17 cellular contexts compared by ENCODE assay signal in genomic region chr2:107502463-107503079, GRCh38.
"Had no signal": no experiment of that assay in that cellular context is flagged by ENCODE, and none has a peak within 500 bp of the region (broad histone marks: within the 10 kb centered on the region; RNA-seq: fewer than 3 reads in every experiment).

No MANE protein-coding gene starts in this region.

- ATAC-seq: activated T-helper 17 cell treated with anti-CD3 and anti-CD28 coated beads, Interleukin-2, amount 50 U/mL, for 72 hours; effector memory CD8-positive, alpha-beta T cell; heart right ventricle; left ventricle myocardium superior; natural killer cell treated with Interleukin-12 subunit alpha and Interleukin-12 subunit beta and Interleukin-15 and Interleukin-18, amount 100 ng/mL, for 72 hours; stimulated activated naive B cell treated with anti-CD40 and anti-IgM and Interleukin-4, amounts not matched to agents 10 μg/mL and 1 μg/mL and 100 μg/mL, for 72 hours had no signal

- H3K4me3 Mint-ChIP-seq: activated T-helper 17 cell treated with anti-CD3 and anti-CD28 coated beads, Interleukin-2, amount 50 U/mL, for 72 hours; effector memory CD8-positive, alpha-beta T cell; memory B cell; natural killer cell treated with Interleukin-12 subunit alpha and Interleukin-12 subunit beta and Interleukin-15 and Interleukin-18, amount 100 ng/mL, for 72 hours; stimulated activated naive B cell treated with anti-CD40 and anti-IgM and Interleukin-4, amounts not matched to agents 10 μg/mL and 1 μg/mL and 100 μg/mL, for 72 hours had no signal

- H3K9me3 ChIP-seq: tibial artery had no signal

- H3K4me3 ChIP-seq: heart right ventricle, right atrium auricular region, tibial artery had no signal

- H3K27ac Mint-ChIP-seq: activated T-helper 17 cell treated with anti-CD3 and anti-CD28 coated beads, Interleukin-2, amount 50 U/mL, for 72 hours; effector memory CD8-positive, alpha-beta T cell; memory B cell; natural killer cell treated with Interleukin-12 subunit alpha and Interleukin-12 subunit beta and Interleukin-15 and Interleukin-18, amount 100 ng/mL, for 72 hours; stimulated activated naive B cell treated with anti-CD40 and anti-IgM and Interleukin-4, amounts not matched to agents 10 μg/mL and 1 μg/mL and 100 μg/mL, for 72 hours had no signal

- H3K4me1 ChIP-seq: heart right ventricle, right atrium auricular region, tibial artery had no signal

- H3K36me3 ChIP-seq: heart right ventricle, right atrium auricular region, tibial artery had no signal

- DNase-seq: activated CD4-positive, alpha-beta T cell treated with anti-CD3 and anti-CD28 coated beads, Interleukin-2, amount 50 U/mL, for 48 hours; activated naive CD4-positive, alpha-beta T cell treated with Interleukin-2 at 50 U/mL for 16 hours; dermis blood vessel endothelial cell; effector memory CD8-positive, alpha-beta T cell; heart right ventricle; kidney glomerular epithelial cell; left ventricle myocardium superior; occipital lobe; stimulated activated CD4-positive, alpha-beta T cell treated with anti-CD3 and anti-CD28 coated beads, Interleukin-15, amount 100 ng/mL, for 24 hours; stimulated activated CD4-positive, alpha-beta T cell treated with anti-CD3 and anti-CD28 coated beads, Interleukin-4, amount 100 ng/mL, for 1 hour; stimulated activated naive B cell treated with anti-CD40 and anti-IgM and Interleukin-4, amounts not matched to agents 10 μg/mL and 1 μg/mL and 100 μg/mL, for 72 hours; tibial artery had no signal

- H3K27ac ChIP-seq: heart right ventricle, right atrium auricular region, tibial artery, VCaP had no signal

- H3K4me1 Mint-ChIP-seq: activated T-helper 17 cell treated with anti-CD3 and anti-CD28 coated beads, Interleukin-2, amount 50 U/mL, for 72 hours; memory B cell; stimulated activated naive B cell treated with anti-CD40 and anti-IgM and Interleukin-4, amounts not matched to agents 10 μg/mL and 1 μg/mL and 100 μg/mL, for 72 hours had no signal

- H3K36me3 Mint-ChIP-seq: memory B cell; natural killer cell treated with Interleukin-12 subunit alpha and Interleukin-12 subunit beta and Interleukin-15 and Interleukin-18, amount 100 ng/mL, for 72 hours; stimulated activated naive B cell treated with anti-CD40 and anti-IgM and Interleukin-4, amounts not matched to agents 10 μg/mL and 1 μg/mL and 100 μg/mL, for 72 hours had no signal

- H3K27me3 Mint-ChIP-seq: activated T-helper 17 cell treated with anti-CD3 and anti-CD28 coated beads, Interleukin-2, amount 50 U/mL, for 72 hours; effector memory CD8-positive, alpha-beta T cell; memory B cell; natural killer cell treated with Interleukin-12 subunit alpha and Interleukin-12 subunit beta and Interleukin-15 and Interleukin-18, amount 100 ng/mL, for 72 hours; stimulated activated naive B cell treated with anti-CD40 and anti-IgM and Interleukin-4, amounts not matched to agents 10 μg/mL and 1 μg/mL and 100 μg/mL, for 72 hours had no signal

- H3K27me3 ChIP-seq: heart right ventricle, right atrium auricular region, tibial artery had no signal
